ENCODE assay signal across 13 cellular contexts in genomic region chr11:130190371-130190881, GRCh38. TPM values are rescaled to one million over a fixed set of nuclear protein-coding genes. Genes with fewer than 3 reads are reported as not detected.
A peak's percentile ranks its signal among the peaks of the same experiment; 100 is the strongest.
DNase-seq lines count a peak whose midpoint lies in the region; ATAC-seq and TF ChIP-seq lines count a peak whose summit lies in the region.
"Had no signal": no experiment of that assay in that cellular context is flagged by ENCODE, and none has a peak within 500 bp of the region (broad histone marks: within the 10 kb centered on the region; RNA-seq: fewer than 3 reads in every experiment).

No MANE protein-coding gene starts in this region.

- H3K27ac ChIP-seq in right cardiac atrium (ENCODE audit: low read length) = no peak overlapping the region
- no peak overlapping the region for H3K27ac ChIP-seq in left ventricle myocardium inferior (replicated peaks)
- peak overlapping the region in 3 of 4 donors; percentile 76 to 99 (median 98) for H3K27ac ChIP-seq in Peyer's patch
- peak overlapping the region; percentile 97 to 98 for H3K27ac ChIP-seq in mucosa of rectum (ENCODE audit: low read depth in 2 of 2, low read length in 2 of 2)
- H3K27ac ChIP-seq in transverse colon = peak overlapping the region; percentile 83 to 93 (median 88)
- H3K27ac ChIP-seq in OCI-LY7 (ENCODE audit: low read depth, low read length, poor library complexity, severe bottlenecking) = no peak overlapping the region

- in situ Hi-C loops in transverse colon (cut with MboI; ENCODE audit: low pct_ligation_motif_present in 1 of 4, low pct_unique_long_range_greater_than_20kb in 1 of 4, low sequenced_read_pairs in 3 of 4) = no loop called here

- no peaks in the 10 kb centered on the region for H3K27me3 ChIP-seq in right cardiac atrium (ENCODE audit: control insufficient read depth, insufficient read depth)
- no peaks in the 10 kb centered on the region for H3K27me3 ChIP-seq in left ventricle myocardium inferior (ENCODE audit: low read depth)
- no peaks in the 10 kb centered on the region for H3K27me3 ChIP-seq in Peyer's patch
- no peaks in the 10 kb centered on the region for H3K27me3 ChIP-seq in mucosa of rectum (ENCODE audit: control insufficient read depth in 2 of 2, insufficient read depth in 2 of 2, low read length in 2 of 2)
- H3K27me3 ChIP-seq in transverse colon = no peaks in the 10 kb centered on the region
- H3K27me3 ChIP-seq: BLaER1 treated with 17β-estradiol and CSF1 and Interleukin-3, amounts not matched to agents 10 nM and 100 nM had no signal

- peaks cover 40% of the 10 kb centered on the region for H3K79me2 ChIP-seq in OCI-LY7 (ENCODE audit: insufficient read depth, low read depth, low read length)

- no peak for TF ChIP-seq EP300 in transverse colon (IDR thresholded peaks at IDR 0.05; ENCODE audit: low read depth)

- no peak overlapping the region for H2AFZ ChIP-seq in OCI-LY7 (ENCODE audit: low read length)

- BruUV-seq in OCI-LY7 (replicated peaks; lab: Mats Ljungman, UMichigan) = no TSS peak

- WGBS in right cardiac atrium = 91% methylated on average over 29 of the region's 29 CpGs
- 20 to 70% methylated on average over 1 to 20 of the region's 29 CpGs for WGBS in transverse colon (ENCODE audit: low coverage in 1 of 2), 2 donors

- DNase-seq in right cardiac atrium = no peak
- DNase-seq in left ventricle myocardium inferior = no peak
- peak in 1 of 3 donors; percentile 74 for DNase-seq in Peyer's patch
- peak; percentile 63 for DNase-seq in transverse colon
- no peak for DNase-seq in SIG-M5 treated with dmso at 0.1 percent for 504 hours (lab: John Stamatoyannopoulos, UW; ENCODE audit: unreplicated experiment)
- DNase-seq in SW480 (ENCODE audit: low spot score) = no peak
- DNase-seq in OCI-LY7 (ENCODE audit: low spot score) = no peak
- DNase-seq: 8988T, NCI-H146, NCI-H446, NCI-H748 treated with DMSO at 0.1 percent for 48 hours had no signal

- intact Hi-C loops in right cardiac atrium (cut with DNase I) (no loop called here), left ventricle myocardium inferior (cut with micrococcal nuclease) (no loop called here), transverse colon (cut with DNase I; ENCODE audit: low total_unique reads) (no loop called here), OCI-LY7 (cut with micrococcal nuclease; ENCODE audit: unreplicated experiment) (no loop called here)

- no peaks in the 10 kb centered on the region for H3K9me2 ChIP-seq in OCI-LY7 (ENCODE audit: insufficient read depth, low read length)

- H4K20me1 ChIP-seq in OCI-LY7 (ENCODE audit: insufficient read depth, low read length) = no peaks in the 10 kb centered on the region
- H4K20me1 ChIP-seq: BLaER1 treated with 17β-estradiol and CSF1 and Interleukin-3, amounts not matched to agents 10 nM and 100 nM had no signal

- peak; percentile 6 to 14 for ATAC-seq in right cardiac atrium

- H3K4me3 ChIP-seq in right cardiac atrium (ENCODE audit: low read length) (no peak overlapping the region), left ventricle myocardium inferior (no peak overlapping the region), Peyer's patch (peak overlapping the region in 2 of 4 donors; percentile 44 to 51), mucosa of rectum (ENCODE audit: low read length in 2 of 2) (peak overlapping the region; percentile 51 to 57), transverse colon (peak overlapping the region in 1 of 4 donors; percentile 10), OCI-LY7 (ENCODE audit: low read depth, low read length, poor library complexity, severe bottlenecking) (no peak overlapping the region)
- H3K4me3 ChIP-seq: BLaER1 treated with 17β-estradiol and CSF1 and Interleukin-3, amounts not matched to agents 10 nM and 100 nM had no signal

- POLR2A ChIA-PET in OCI-LY7 (lab: Charles Lee) = interaction anchor here (0.6 to 1.2 kb wide), 5 partner anchors 10 to 205 kb away, joined by 3 to 4 read pairs (median 3); no protein-coding TSS in a partner anchor

- H3K4me1 ChIP-seq in right cardiac atrium (ENCODE audit: control insufficient read depth, insufficient read depth, low read length) (no peaks in the 10 kb centered on the region), left ventricle myocardium inferior (peaks cover 6% of the 10 kb centered on the region), Peyer's patch (peaks cover 0 to 54% (median 9%) of the 10 kb centered on the region in 4 donors), mucosa of rectum (ENCODE audit: control insufficient read depth in 2 of 2, insufficient read depth in 2 of 2, low read length in 2 of 2) (peaks cover 34 to 51% of the 10 kb centered on the region in 2 donors), transverse colon (peaks cover 8 to 50% (median 31%) of the 10 kb centered on the region in 4 donors), OCI-LY7 (ENCODE audit: insufficient read depth, low read length, poor library complexity, severe bottlenecking) (peaks cover 44% of the 10 kb centered on the region)

- CTCF ChIA-PET in OCI-LY7 (lab: Charles Lee; ENCODE audit: unreplicated experiment) = interaction anchor here (0.5 to 0.6 kb wide), 3 partner anchors 37 to 241 kb away, joined by 3 to 5 read pairs (median 3); no protein-coding TSS in a partner anchor

- no peak for TF ChIP-seq CTCF in left ventricle myocardium inferior (IDR thresholded peaks at IDR 0.05; ENCODE audit: borderline replicate concordance)
- TF ChIP-seq CTCF in Peyer's patch (IDR thresholded peaks at IDR 0.05) = peak in 2 of 6 experiments; percentile 3 to 20
- peak in 2 of 5 experiments; percentile 7 to 37 for TF ChIP-seq CTCF in transverse colon (IDR thresholded peaks at IDR 0.05)
- no peak for TF ChIP-seq CTCF in OCI-LY7 (conservative IDR thresholded peaks at IDR 0.05; ENCODE audit: low read length)

- no peak overlapping the region for H3K4me2 ChIP-seq in OCI-LY7 (ENCODE audit: low read length)

- H3K9me3 ChIP-seq in right cardiac atrium (ENCODE audit: control insufficient read depth, low read length) = no peaks in the 10 kb centered on the region
- no peaks in the 10 kb centered on the region for H3K9me3 ChIP-seq in left ventricle myocardium inferior (replicated peaks)
- no peaks in the 10 kb centered on the region for H3K9me3 ChIP-seq in Peyer's patch
- H3K9me3 ChIP-seq in mucosa of rectum (ENCODE audit: control insufficient read depth in 2 of 2, low read length in 2 of 2) = no peaks in the 10 kb centered on the region
- no peaks in the 10 kb centered on the region for H3K9me3 ChIP-seq in transverse colon
- H3K9me3 ChIP-seq in OCI-LY7 (ENCODE audit: low read length) = no peaks in the 10 kb centered on the region
- H3K9me3 ChIP-seq: BLaER1 treated with 17β-estradiol and CSF1 and Interleukin-3, amounts not matched to agents 10 nM and 100 nM had no signal

- no peaks in the 10 kb centered on the region for H3K36me3 ChIP-seq in left ventricle myocardium inferior
- H3K36me3 ChIP-seq in Peyer's patch = peaks cover 0 to 32% (median 0%) of the 10 kb centered on the region in 3 donors
- H3K36me3 ChIP-seq in mucosa of rectum (ENCODE audit: control insufficient read depth in 2 of 2, insufficient read depth in 2 of 2, low read length in 2 of 2) = peaks cover 30 to 32% of the 10 kb centered on the region in 2 donors
- H3K36me3 ChIP-seq in transverse colon = peaks cover 0 to 8% (median 3%) of the 10 kb centered on the region in 4 donors
- H3K36me3 ChIP-seq in OCI-LY7 (ENCODE audit: insufficient read depth, low read length) = peaks cover 88% of the 10 kb centered on the region
- H3K36me3 ChIP-seq: BLaER1 treated with 17β-estradiol and CSF1 and Interleukin-3, amounts not matched to agents 10 nM and 100 nM had no signal

- TF ChIP-seq POLR2A in Peyer's patch (IDR thresholded peaks at IDR 0.05) = no peak
- no peak for TF ChIP-seq POLR2A in transverse colon (IDR thresholded peaks at IDR 0.05)

- peak overlapping the region; percentile 72 to 79 for H3K9ac ChIP-seq in mucosa of rectum (ENCODE audit: low read depth in 1 of 2, low read length in 2 of 2)
- H3K9ac ChIP-seq: BLaER1 treated with 17β-estradiol and CSF1 and Interleukin-3, amounts not matched to agents 10 nM and 100 nM had no signal

RNA-seq across cellular contexts. Expression of gene ST14, which starts 30.8 kb away (rescaled TPM):
- total RNA-seq in right cardiac atrium (1 to 10 TPM; 1.0 to 2.8 (median 1.4) TPM), left ventricle myocardium inferior (1.0 TPM), Peyer's patch (100 to 1,000 TPM; 104 to 469 (median 424) TPM), transverse colon (100 to 1,000 TPM; 335 to 641 (median 446) TPM), OCI-LY7 (2022) (98.0 and 109 TPM in 2 replicates)
- 0.61 TPM for polyA plus RNA-seq in right cardiac atrium
- 110 and 135 TPM in 2 replicates for total RNA-seq in OCI-LY7 (2014; rRNA removed; shearing (Covaris generic))

Comparison
In these comparisons a context has a peak if more than half of its experiments do, and no peak if none do; other contexts are left out.
1. H3K27ac ChIP-seq: peak in Peyer's patch (3 of 4), mucosa of rectum (2 of 2) and transverse colon (4 of 4); none in right cardiac atrium (single experiment), left ventricle myocardium inferior (single experiment) and OCI-LY7 (single experiment).
2. H3K4me3 ChIP-seq: peak in mucosa of rectum (2 of 2); none in right cardiac atrium (single experiment), left ventricle myocardium inferior (single experiment) and OCI-LY7 (single experiment).
3. RNA of gene ST14, which starts 30.8 kb away (total RNA-seq): 335 to 641 TPM in transverse colon, 104 to 469 TPM in Peyer's patch and 98.0 to 135 TPM in OCI-LY7; 1.0 to 2.8 TPM in right cardiac atrium and 1.0 TPM in left ventricle myocardium inferior (single experiment); every median in the first group is over 10 times any median in the second.